1 cellular context compared by ENCODE assay signal in genomic region chr15:64233299-64233698, GRCh38.
TF ChIP-seq lines count a peak whose summit lies in the region.

No MANE protein-coding gene starts in this region.

TF ChIP-seq in K562, 482 proteins besides CTCF, POLR2A, EP300 and RAD21 (continued from another document):
- no peak for TF ChIP-seq MGA (IDR thresholded peaks at IDR 0.05)
- TF ChIP-seq NR2C2 (CRISPR knock-in tag; IDR thresholded peaks at IDR 0.05) = no peak
- no peak for TF ChIP-seq NR2C2 (tag; IDR thresholded peaks at IDR 0.05)
- TF ChIP-seq NCOR1 (IDR thresholded peaks at IDR 0.05) = peak; percentile 42
- no peak for TF ChIP-seq MAFK (IDR thresholded peaks at IDR 0.05; ENCODE audit: low read length)
- peak; percentile 40; the same call in 1 of the 2 replicates for TF ChIP-seq CEBPG (CRISPR knock-in tag; IDR thresholded peaks at IDR 0.05)
- TF ChIP-seq CEBPG (tag; conservative IDR thresholded peaks at IDR 0.05 in 1 of 2, IDR thresholded peaks at IDR 0.05 in 1 of 2) = peak in 1 of 2 experiments; percentile 51; a peak in 1 of 4 replicates
- TF ChIP-seq SMARCA4 (IDR thresholded peaks at IDR 0.05) = peak; percentile 85
- TF ChIP-seq ZNF24 (IDR thresholded peaks at IDR 0.05) = no peak
- TF ChIP-seq NCOA6 (IDR thresholded peaks at IDR 0.05) = no peak
- 0 out of 2 replicates have a peak, but pooled peaks have one; percentile 24 for TF ChIP-seq LEF1 (IDR thresholded peaks at IDR 0.05)
- no peak for TF ChIP-seq RBM39 (optimal IDR thresholded peaks at IDR 0.05; ENCODE audit: low read depth, low read length)
- TF ChIP-seq, protein P1, sequence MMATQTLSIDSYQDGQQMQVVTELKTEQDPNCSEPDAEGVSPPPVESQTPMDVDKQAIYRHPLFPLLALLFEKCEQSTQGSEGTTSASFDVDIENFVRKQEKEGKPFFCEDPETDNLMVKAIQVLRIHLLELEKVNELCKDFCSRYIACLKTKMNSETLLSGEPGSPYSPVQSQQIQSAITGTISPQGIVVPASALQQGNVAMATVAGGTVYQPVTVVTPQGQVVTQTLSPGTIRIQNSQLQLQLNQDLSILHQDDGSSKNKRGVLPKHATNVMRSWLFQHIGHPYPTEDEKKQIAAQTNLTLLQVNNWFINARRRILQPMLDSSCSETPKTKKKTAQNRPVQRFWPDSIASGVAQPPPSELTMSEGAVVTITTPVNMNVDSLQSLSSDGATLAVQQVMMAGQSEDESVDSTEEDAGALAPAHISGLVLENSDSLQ (IDR thresholded peaks at IDR 0.05) = peak; percentile 33; the same call in 1 of the 2 replicates
- no peak for TF ChIP-seq ETV5 (CRISPR knock-in tag; IDR thresholded peaks at IDR 0.05; ENCODE audit: low read depth)
- TF ChIP-seq ARID1B (IDR thresholded peaks at IDR 0.05) = peak; percentile 91
- TF ChIP-seq TEAD4 (IDR thresholded peaks at IDR 0.05; ENCODE audit: low read length) = peak; percentile 88
- no peak for TF ChIP-seq TEAD4 (CRISPR knock-in tag; IDR thresholded peaks at IDR 0.05; ENCODE audit: borderline replicate concordance)
- TF ChIP-seq SMAD4 (CRISPR knock-in tag; conservative IDR thresholded peaks at IDR 0.05) = no peak
- no peak for TF ChIP-seq MEF2A (IDR thresholded peaks at IDR 0.05; ENCODE audit: control insufficient read depth, low read depth, low read length)
- TF ChIP-seq BRD9 (IDR thresholded peaks at IDR 0.05; ENCODE audit: low read depth, partially characterized antibody) = peak; percentile 44
